Comparison of ENCODE assay signal across 1 cellular context in genomic region chr4:52202251-52202779, GRCh38.
TF ChIP-seq lines count a peak whose summit lies in the region.

No MANE protein-coding gene starts in this region.

TF ChIP-seq in SK-N-SH treated with all-trans-retinoic acid at 6 μM for 48 hours, 23 proteins besides CTCF, POLR2A, EP300 and RAD21 (continued from another document):
- TF ChIP-seq ZNF70 (CRISPR knock-in tag; IDR thresholded peaks at IDR 0.05) (no peak), TSHZ2 (CRISPR knock-in tag; IDR thresholded peaks at IDR 0.05) (no peak), BACH2 (CRISPR knock-in tag; IDR thresholded peaks at IDR 0.05; ENCODE audit: borderline replicate concordance) (no peak), ESRRG (CRISPR knock-in tag; IDR thresholded peaks at IDR 0.05) (no peak), OSR1 (CRISPR knock-in tag; IDR thresholded peaks at IDR 0.05) (no peak), PPARA (CRISPR knock-in tag; IDR thresholded peaks at IDR 0.05; ENCODE audit: borderline replicate concordance) (no peak), ZC3H10 (CRISPR knock-in tag; IDR thresholded peaks at IDR 0.05) (no peak), POU6F1 (CRISPR knock-in tag; IDR thresholded peaks at IDR 0.05; ENCODE audit: borderline replicate concordance, low read depth) (no peak), CSRNP3 (CRISPR knock-in tag; IDR thresholded peaks at IDR 0.05) (no peak), SNAI2 (CRISPR knock-in tag; IDR thresholded peaks at IDR 0.05) (no peak), ISL1 (CRISPR knock-in tag; IDR thresholded peaks at IDR 0.05) (no peak), TOX (CRISPR knock-in tag; IDR thresholded peaks at IDR 0.05; ENCODE audit: borderline replicate concordance) (no peak)
